ENCODE assay signal across 2 cellular contexts in the genomic region with DNA sequence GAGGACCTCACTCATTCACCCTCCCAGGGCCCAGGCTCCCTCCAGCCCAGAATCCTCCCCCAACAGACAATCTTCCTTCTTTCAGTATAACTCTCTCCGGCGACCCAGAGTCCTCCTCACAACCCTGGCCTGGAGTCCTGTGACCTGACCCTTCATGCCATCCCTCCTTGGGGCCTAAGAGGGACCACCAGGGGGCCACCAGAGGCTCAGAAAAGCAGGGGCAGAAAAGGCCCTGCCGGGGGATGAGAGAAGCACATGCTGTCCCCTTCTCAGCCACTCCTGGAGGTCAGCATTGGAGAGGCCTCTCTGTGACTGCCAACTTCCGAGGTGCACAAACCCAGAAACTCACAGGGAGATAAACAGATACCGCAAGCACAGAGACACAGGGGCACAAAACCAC. TPM values are rescaled to one million over a fixed set of nuclear protein-coding genes. Genes with fewer than 3 reads are reported as not detected.
"Had no signal": no experiment of that assay in that cellular context is flagged by ENCODE, and none has a peak within 500 bp of the region (broad histone marks: within the 10 kb centered on the region; RNA-seq: fewer than 3 reads in every experiment).

No MANE protein-coding gene starts in this region.

RNA-seq across cellular contexts. Expression of gene MAT1A, which starts 53.0 kb away (rescaled TPM):
- total RNA-seq: GM23248 had no signal
- polyA plus RNA-seq: GM23248, IgD-negative memory B cell had no signal
